Comparison of ENCODE assay signal across 9 cellular contexts in the genomic region with DNA sequence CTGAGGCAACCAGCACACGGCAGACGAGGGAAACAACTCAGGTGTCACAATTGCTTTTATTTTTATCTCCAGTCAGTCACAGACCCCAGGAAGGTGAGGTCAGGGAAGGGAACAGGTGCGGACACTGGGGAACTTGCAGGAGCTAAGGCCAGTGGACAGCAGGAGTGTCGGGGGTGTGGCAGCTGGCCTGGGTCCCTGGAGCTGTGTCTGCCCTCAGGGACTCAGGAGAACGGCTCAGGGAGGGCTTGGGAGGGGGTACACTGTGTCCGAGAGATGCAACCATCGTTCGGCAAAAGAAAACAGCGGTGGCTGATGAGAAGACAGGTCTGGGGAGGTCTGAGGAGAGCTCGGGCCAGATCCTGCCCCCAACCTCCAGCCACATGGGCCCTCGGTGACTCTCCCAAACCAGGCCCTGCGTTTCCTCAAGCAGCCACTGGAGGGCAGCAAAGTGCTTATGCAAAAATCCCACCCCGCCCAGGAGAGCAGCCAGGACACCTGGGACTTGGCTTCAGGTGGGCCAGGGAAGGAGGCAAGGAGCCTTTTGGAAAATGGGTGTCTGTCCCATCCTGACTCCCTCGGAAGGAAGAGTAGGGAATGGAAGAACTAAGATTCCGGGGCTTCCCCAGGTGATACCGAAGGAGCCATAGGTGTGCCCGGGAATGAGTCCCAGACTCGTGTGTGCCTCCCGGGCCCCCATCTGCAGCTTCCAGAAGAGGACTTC. TPM values are rescaled to one million over a fixed set of nuclear protein-coding genes. Genes with fewer than 3 reads are reported as not detected.
DNase-seq lines count a peak whose midpoint lies in the region; ATAC-seq and TF ChIP-seq lines count a peak whose summit lies in the region.
"Had no signal": no experiment of that assay in that cellular context is flagged by ENCODE, and none has a peak within 500 bp of the region (broad histone marks: within the 10 kb centered on the region; RNA-seq: fewer than 3 reads in every experiment).

No MANE protein-coding gene starts in this region.

- H3K4me1 ChIP-seq in trophoblast cell (ENCODE audit: control insufficient read depth in 1 of 2, insufficient read depth in 2 of 2, low read length in 2 of 2) (peaks cover 6 to 11% of the 10 kb centered on the region in 2 experiments), upper lobe of right lung (peaks cover 24% of the 10 kb centered on the region)

- H3K18ac ChIP-seq in trophoblast cell (ENCODE audit: low read length), result no peak overlapping the region

- H3K4me3 ChIP-seq in trophoblast cell (ENCODE audit: low read depth, low read length) (no peak overlapping the region), upper lobe of right lung (no peak overlapping the region)

- no peak overlapping the region for H3K4ac ChIP-seq in trophoblast cell (ENCODE audit: low read depth, low read length)

- H3K27ac ChIP-seq in RWPE1, result peak overlapping the region; percentile 57
- H3K27ac ChIP-seq in trophoblast cell (ENCODE audit: low read depth, low read length), result no peak overlapping the region
- H3K27ac ChIP-seq in upper lobe of right lung, result peak overlapping the region; percentile 59

- no peak overlapping the region for H4K91ac ChIP-seq in trophoblast cell (ENCODE audit: low read depth, low read length)

- H3K9ac ChIP-seq in trophoblast cell (ENCODE audit: low read length), result no peak overlapping the region

- H3K27me3 ChIP-seq in trophoblast cell (ENCODE audit: insufficient read depth, low read length) (no peaks in the 10 kb centered on the region), upper lobe of right lung (no peaks in the 10 kb centered on the region)

- H3K9me3 ChIP-seq in trophoblast cell (ENCODE audit: insufficient read depth, low read depth, low read length) (peaks cover 2% of the 10 kb centered on the region), upper lobe of right lung (no peaks in the 10 kb centered on the region)

- no peak overlapping the region for H4K12ac ChIP-seq in trophoblast cell (ENCODE audit: low read depth, low read length)

- peaks cover 36% of the 10 kb centered on the region for H3K4me1 Mint-ChIP-seq in glutamatergic neuron (ENCODE audit: low read depth, unreplicated experiment)

- DNase-seq in DMS114 treated with DMSO at 0.1 percent for 48 hours (lab: John Stamatoyannopoulos, UW; ENCODE audit: unreplicated experiment), result peak; percentile 53
- DNase-seq in HUDEP-2 (lab: John Stamatoyannopoulos, UW; ENCODE audit: unreplicated experiment in 76 of 76), result peak in 63 of 76 experiments; percentile 5 to 78 (median 46)
- DNase-seq in RWPE1 (ENCODE audit: low spot score), result peak; percentile 84
- peak; percentile 79 for DNase-seq in activated naive CD4-positive, alpha-beta T cell treated with Interleukin-2 at 50 U/mL for 16 hours
- DNase-seq in glutamatergic neuron, result peak; percentile 84
- DNase-seq in trophoblast cell, result peak; percentile 85 to 96
- peak; percentile 86 for DNase-seq in upper lobe of right lung

- no peak overlapping the region for H2BK120ac ChIP-seq in trophoblast cell (ENCODE audit: insufficient read depth, low read length, poor library complexity)

- H3K14ac ChIP-seq in trophoblast cell (ENCODE audit: low read length), result no peak overlapping the region

- H3K4me3 Mint-ChIP-seq in glutamatergic neuron (ENCODE audit: unreplicated experiment), result peak overlapping the region; percentile 31
- H3K4me3 Mint-ChIP-seq: dendritic cell treated with granulocyte-macrophage colony-stimulating factor and Interleukin-4, amounts not matched to agents 40 ng/mL and 50 ng/mL, for 4 days had no signal

- peak; percentile 81 for ATAC-seq in upper lobe of right lung
- no peak for ATAC-seq in GM19455 (IDR thresholded peaks at IDR 0.05; ENCODE audit: unreplicated experiment)

- no peaks in the 10 kb centered on the region for H3K79me1 ChIP-seq in trophoblast cell (ENCODE audit: low read length)

- POLR2A ChIA-PET in RWPE1 (lab: Yijun Ruan, JAX; ENCODE audit: low non-redundant PET), result no interaction called here

- H3K79me2 ChIP-seq in trophoblast cell (ENCODE audit: control insufficient read depth, insufficient read depth, low read length, poor library complexity), result no peaks in the 10 kb centered on the region

- H3K36me3 ChIP-seq in trophoblast cell (ENCODE audit: control insufficient read depth in 1 of 2, insufficient read depth in 2 of 2, low read length in 2 of 2) (no peaks in the 10 kb centered on the region), upper lobe of right lung (no peaks in the 10 kb centered on the region)

- peaks cover 6% of the 10 kb centered on the region for H3K9me3 Mint-ChIP-seq in glutamatergic neuron (ENCODE audit: unreplicated experiment)
- H3K9me3 Mint-ChIP-seq: dendritic cell treated with granulocyte-macrophage colony-stimulating factor and Interleukin-4, amounts not matched to agents 40 ng/mL and 50 ng/mL, for 4 days had no signal

- H3K23ac ChIP-seq in trophoblast cell (ENCODE audit: low read length), result no peak overlapping the region

- H2BK5ac ChIP-seq in trophoblast cell (ENCODE audit: low read depth, low read length, poor library complexity), result no peak overlapping the region

- peak; percentile 93 for TF ChIP-seq CTCF in RWPE1 (conservative IDR thresholded peaks at IDR 0.05; ENCODE audit: low read depth)
- peak; percentile 99 for TF ChIP-seq CTCF in glutamatergic neuron (IDR thresholded peaks at IDR 0.05; ENCODE audit: partially characterized antibody, unreplicated experiment)
- peak; percentile 98 for TF ChIP-seq CTCF in upper lobe of right lung (IDR thresholded peaks at IDR 0.05)

- no peak overlapping the region for H2AFZ ChIP-seq in trophoblast cell (ENCODE audit: insufficient read depth, low read length, poor library complexity)

- no CpG with 5 or more reads among the region's 19 CpGs for WGBS in trophoblast cell (ENCODE audit: extremely low coverage, insufficient coverage, insufficient read length)

- H2BK12ac ChIP-seq in trophoblast cell (ENCODE audit: low read length), result no peak overlapping the region

- H3K27me3 Mint-ChIP-seq in glutamatergic neuron (ENCODE audit: unreplicated experiment), result peaks cover 6% of the 10 kb centered on the region

- H4K8ac ChIP-seq in trophoblast cell (ENCODE audit: low read depth, low read length), result no peak overlapping the region

- H3K4me2 ChIP-seq in trophoblast cell (ENCODE audit: low read length), result no peak overlapping the region

- CTCF ChIA-PET in RWPE1 (lab: Yijun Ruan, JAX), result interaction anchor here (0.5 to 2.9 kb wide), 31 partner anchors 9 to 1129 kb away, joined by 3 to 22 read pairs (median 3); no protein-coding TSS in a partner anchor

- H2AK5ac ChIP-seq in trophoblast cell (ENCODE audit: low read length), result no peak overlapping the region

- intact Hi-C loops in upper lobe of right lung (cut with DNase I), result loop anchor here (10.0 kb wide), 1 partner anchor 188 kb away; a partner anchor contains a TSS

- H3K36me3 Mint-ChIP-seq in glutamatergic neuron (ENCODE audit: unreplicated experiment), result peaks cover 4% of the 10 kb centered on the region

- H3K27ac Mint-ChIP-seq in glutamatergic neuron (ENCODE audit: unreplicated experiment), result peak overlapping the region; percentile 43
- H3K27ac Mint-ChIP-seq: dendritic cell treated with granulocyte-macrophage colony-stimulating factor and Interleukin-4, amounts not matched to agents 40 ng/mL and 50 ng/mL, for 4 days had no signal

RNA-seq across cellular contexts. Expression of a gene that starts 24.1 kb away (rescaled TPM):
- total RNA-seq in glutamatergic neuron (ENCODE audit: unreplicated experiment) (5.9 TPM), upper lobe of right lung (4.9 TPM)
- polyA plus RNA-seq in trophoblast cell (2013), result 1.9 and 2.1 TPM in 2 replicates

RNA-seq across cellular contexts. Expression of a gene that starts 36.7 kb away (rescaled TPM):
- total RNA-seq in glutamatergic neuron (ENCODE audit: unreplicated experiment) (3.5 TPM), upper lobe of right lung (1.2 TPM)
- polyA plus RNA-seq in trophoblast cell (2013), result not detected in 2 replicates

RNA-seq across cellular contexts. Expression of a gene that starts 38.8 kb away (rescaled TPM):
- total RNA-seq in glutamatergic neuron (ENCODE audit: unreplicated experiment) (64.3 TPM), upper lobe of right lung (23.2 TPM)
- 14.2 and 14.8 TPM in 2 replicates for polyA plus RNA-seq in trophoblast cell (2013)
